Comparison of ENCODE assay signal across 8 cellular contexts in the genomic region with DNA sequence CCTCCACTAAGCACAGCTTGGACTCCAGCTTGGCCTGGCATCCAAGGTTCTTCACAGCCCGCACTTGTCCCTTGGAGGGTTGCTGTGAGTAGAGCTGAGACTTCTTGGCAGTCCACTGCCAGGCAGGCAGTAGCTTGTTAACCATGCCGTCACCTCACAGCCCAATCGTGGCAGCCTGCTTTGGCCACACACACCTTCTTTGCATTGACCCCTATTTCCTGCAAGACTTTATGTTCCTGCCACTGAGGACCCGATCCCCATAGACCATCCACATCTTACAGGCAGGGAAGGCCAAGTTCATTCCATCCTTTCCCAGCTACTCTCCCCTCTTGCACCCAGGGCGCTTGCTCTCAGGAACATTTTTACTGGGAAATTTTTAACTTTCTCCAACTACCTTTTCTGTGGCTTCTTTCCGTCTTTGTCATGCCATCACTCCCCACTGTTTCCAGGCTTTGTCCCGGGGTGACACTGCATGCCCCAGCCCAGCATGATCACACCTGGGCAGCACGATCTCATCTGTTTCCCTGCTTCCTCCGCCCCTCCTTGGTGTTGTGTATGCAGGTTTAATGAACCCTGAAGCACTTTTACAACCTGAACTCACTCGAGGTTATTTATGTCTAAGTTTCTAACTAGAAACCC. TPM values are rescaled to one million over a fixed set of nuclear protein-coding genes. Genes with fewer than 3 reads are reported as not detected.
A peak's percentile ranks its signal among the peaks of the same experiment; 100 is the strongest.
DNase-seq lines count a peak whose midpoint lies in the region; TF ChIP-seq lines count a peak whose summit lies in the region.

No MANE protein-coding gene starts in this region.

- intact Hi-C loops in Caco-2 (cut with micrococcal nuclease; ENCODE audit: unreplicated experiment) = no loop called here
- intact Hi-C loops in dendritic cell treated with granulocyte-macrophage colony-stimulating factor and Interleukin-4, amounts not matched to agents 40 ng/mL and 50 ng/mL, for 4 days (cut with micrococcal nuclease) = no loop called here

- CTCF ChIA-PET in Caco-2 (lab: Charles Lee) = interaction anchor here (0.6 kb wide), 1 partner anchor 88 kb away, joined by 3 read pairs; no protein-coding TSS in a partner anchor

- H3K4me3 Mint-ChIP-seq in Caco-2 (ENCODE audit: unreplicated experiment) (no peak overlapping the region), neural crest cell (peak overlapping the region; percentile 77)
- H3K4me3 Mint-ChIP-seq in dendritic cell treated with granulocyte-macrophage colony-stimulating factor and Interleukin-4, amounts not matched to agents 40 ng/mL and 50 ng/mL, for 4 days = no peak overlapping the region

- no TSS peak for BruUV-seq in Caco-2 (replicated peaks; lab: Mats Ljungman, UMichigan)

- H3K36me3 Mint-ChIP-seq in Caco-2 (ENCODE audit: insufficient read depth, unreplicated experiment) = peaks cover 93% of the 10 kb centered on the region
- H3K36me3 Mint-ChIP-seq in dendritic cell treated with granulocyte-macrophage colony-stimulating factor and Interleukin-4, amounts not matched to agents 40 ng/mL and 50 ng/mL, for 4 days (ENCODE audit: low read depth) = peaks cover 86% of the 10 kb centered on the region
- peaks cover 27% of the 10 kb centered on the region for H3K36me3 Mint-ChIP-seq in neural crest cell (ENCODE audit: low read depth)

- H3K9me3 ChIP-seq in Caco-2 = no peaks in the 10 kb centered on the region
- no peaks in the 10 kb centered on the region for H3K9me3 ChIP-seq in KOPT-K1 (ENCODE audit: insufficient read depth, low read length, poor library complexity, severe bottlenecking)

- TF ChIP-seq CTCF in Caco-2 (IDR thresholded peaks at IDR 0.05; ENCODE audit: insufficient read depth in 1 of 2, low read depth in 1 of 2, low read length in 1 of 2, severe bottlenecking in 1 of 2, unreplicated experiment in 1 of 2) = no peak
- TF ChIP-seq CTCF in neural crest cell (conservative IDR thresholded peaks at IDR 0.05) = no peak

- H3K27ac Mint-ChIP-seq in Caco-2 (ENCODE audit: unreplicated experiment) = peak overlapping the region; percentile 53
- peak overlapping the region; percentile 10 for H3K27ac Mint-ChIP-seq in dendritic cell treated with granulocyte-macrophage colony-stimulating factor and Interleukin-4, amounts not matched to agents 40 ng/mL and 50 ng/mL, for 4 days
- no peak overlapping the region for H3K27ac Mint-ChIP-seq in neural crest cell (ENCODE audit: unreplicated experiment)

- H3K36me3 ChIP-seq in Caco-2 (ENCODE audit: control insufficient read depth, insufficient read depth, low read length) (peaks cover 17% of the 10 kb centered on the region), KOPT-K1 (ENCODE audit: insufficient read depth, low read length) (peaks cover 65% of the 10 kb centered on the region)

- H3K27me3 Mint-ChIP-seq in Caco-2 (ENCODE audit: insufficient read depth, unreplicated experiment) = no peaks in the 10 kb centered on the region
- H3K27me3 Mint-ChIP-seq in dendritic cell treated with granulocyte-macrophage colony-stimulating factor and Interleukin-4, amounts not matched to agents 40 ng/mL and 50 ng/mL, for 4 days = no peaks in the 10 kb centered on the region
- H3K27me3 Mint-ChIP-seq in neural crest cell (ENCODE audit: low read depth) = peaks cover 30% of the 10 kb centered on the region

- H3K4me1 Mint-ChIP-seq in Caco-2 (ENCODE audit: low read depth, unreplicated experiment) (no peaks in the 10 kb centered on the region), neural crest cell (peaks cover 60% of the 10 kb centered on the region)
- H3K4me1 Mint-ChIP-seq in dendritic cell treated with granulocyte-macrophage colony-stimulating factor and Interleukin-4, amounts not matched to agents 40 ng/mL and 50 ng/mL, for 4 days (ENCODE audit: low read depth) = peaks cover 49% of the 10 kb centered on the region

- DNase-seq in Caco-2 (peak in 1 of 2 experiments; percentile 40), neural crest cell (ENCODE audit: low read depth, low spot score) (no peak), CD1c-positive myeloid dendritic cell (ENCODE audit: extremely low spot score) (no peak), NOMO-1 treated with dmso at 0.1 percent for 144 hours (lab: John Stamatoyannopoulos, UW; ENCODE audit: unreplicated experiment) (no peak), NCI-H2107 treated with DMSO at 0.1 percent for 48 hours (lab: John Stamatoyannopoulos, UW; ENCODE audit: unreplicated experiment) (no peak)
- no peak for DNase-seq in effector CD4-positive, alpha-beta T cell

- H3K27me3 ChIP-seq in Caco-2 (replicated peaks; ENCODE audit: control insufficient read depth, insufficient read depth, low read length) = no peaks in the 10 kb centered on the region

- no peak overlapping the region for H3K4me3 ChIP-seq in Caco-2 (ENCODE audit: low read depth, low read length)

- no peaks in the 10 kb centered on the region for H3K4me1 ChIP-seq in Caco-2

- POLR2A ChIA-PET in Caco-2 (lab: Charles Lee) = interaction anchor here (0.5 to 1.2 kb wide), 2 partner anchors 16 to 513 kb away, joined by 4 to 5 read pairs; no protein-coding TSS in a partner anchor

- H3K27ac ChIP-seq in KOPT-K1 (ENCODE audit: low read depth, low read length, poor library complexity, severe bottlenecking) = peak overlapping the region; percentile 64

- H3K9me3 Mint-ChIP-seq in Caco-2 (ENCODE audit: unreplicated experiment) (no peaks in the 10 kb centered on the region), neural crest cell (no peaks in the 10 kb centered on the region)
- H3K9me3 Mint-ChIP-seq in dendritic cell treated with granulocyte-macrophage colony-stimulating factor and Interleukin-4, amounts not matched to agents 40 ng/mL and 50 ng/mL, for 4 days = no peaks in the 10 kb centered on the region

RNA-seq across cellular contexts. Expression of gene PYGM, which starts 2.6 kb away (rescaled TPM):
- total RNA-seq in Caco-2 (2022) (0.51 and 1.4 TPM in 2 replicates), neural crest cell (1.2 TPM in 2 replicates)

RNA-seq across cellular contexts. Expression of gene SF1, which starts 15.9 kb away (rescaled TPM):
- 359 and 386 TPM in 2 replicates for total RNA-seq in Caco-2 (2022)
- total RNA-seq in neural crest cell = 578 and 592 TPM in 2 replicates

RNA-seq across cellular contexts. Expression of gene RASGRP2, which starts 18.5 kb away (rescaled TPM):
- total RNA-seq in Caco-2 (2022) (4.0 and 4.1 TPM in 2 replicates), neural crest cell (0.93 and 1.5 TPM in 2 replicates)

RNA-seq across cellular contexts. Expression of gene NRXN2, which starts 39.4 kb away (rescaled TPM):
- total RNA-seq in Caco-2 (2022) = 6.5 and 7.6 TPM in 2 replicates
- total RNA-seq in neural crest cell = 8.5 and 10.0 TPM in 2 replicates

RNA-seq across cellular contexts. Expression of gene MAP4K2, which starts 40.6 kb away (rescaled TPM):
- total RNA-seq in Caco-2 (2022) = 16.8 and 21.4 TPM in 2 replicates
- 13.1 and 14.6 TPM in 2 replicates for total RNA-seq in neural crest cell
